2 cellular contexts compared by ENCODE assay signal in genomic region chr6:108735991-108736345, GRCh38.
TF ChIP-seq lines count a peak whose summit lies in the region.

No MANE protein-coding gene starts in this region.

TF ChIP-seq in SK-N-SH, 30 proteins besides CTCF, POLR2A, EP300 and RAD21 (continued from another document):
- TF ChIP-seq TAF1 (IDR thresholded peaks at IDR 0.05; ENCODE audit: borderline replicate concordance, low read depth, low read length) (no peak), ELF1 (IDR thresholded peaks at IDR 0.05) (no peak), GABPA (IDR thresholded peaks at IDR 0.05; ENCODE audit: low read depth) (no peak), ZBTB33 (IDR thresholded peaks at IDR 0.05; ENCODE audit: borderline replicate concordance, low read depth) (no peak), NRF1 (IDR thresholded peaks at IDR 0.05; ENCODE audit: low read depth, low read length) (no peak), RXRA (IDR thresholded peaks at IDR 0.05; ENCODE audit: borderline replicate concordance, low read depth) (no peak)
- TF ChIP-seq, protein P1, sequence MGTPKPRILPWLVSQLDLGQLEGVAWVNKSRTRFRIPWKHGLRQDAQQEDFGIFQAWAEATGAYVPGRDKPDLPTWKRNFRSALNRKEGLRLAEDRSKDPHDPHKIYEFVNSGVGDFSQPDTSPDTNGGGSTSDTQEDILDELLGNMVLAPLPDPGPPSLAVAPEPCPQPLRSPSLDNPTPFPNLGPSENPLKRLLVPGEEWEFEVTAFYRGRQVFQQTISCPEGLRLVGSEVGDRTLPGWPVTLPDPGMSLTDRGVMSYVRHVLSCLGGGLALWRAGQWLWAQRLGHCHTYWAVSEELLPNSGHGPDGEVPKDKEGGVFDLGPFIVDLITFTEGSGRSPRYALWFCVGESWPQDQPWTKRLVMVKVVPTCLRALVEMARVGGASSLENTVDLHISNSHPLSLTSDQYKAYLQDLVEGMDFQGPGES (IDR thresholded peaks at IDR 0.05; ENCODE audit: low read depth, low read length) = no peak

TF ChIP-seq in SK-N-SH treated with all-trans-retinoic acid at 6 μM for 48 hours, 23 proteins besides CTCF, POLR2A, EP300 and RAD21 (continued from another document):
- no peak for TF ChIP-seq PATZ1 (CRISPR knock-in tag; IDR thresholded peaks at IDR 0.05; ENCODE audit: borderline replicate concordance)
- no peak for TF ChIP-seq ARNTL (CRISPR knock-in tag; IDR thresholded peaks at IDR 0.05; ENCODE audit: borderline replicate concordance, low read depth)
- no peak for TF ChIP-seq POU6F1 (CRISPR knock-in tag; IDR thresholded peaks at IDR 0.05; ENCODE audit: borderline replicate concordance, low read depth)
- TF ChIP-seq ZFP30 (CRISPR knock-in tag; IDR thresholded peaks at IDR 0.05) = no peak
- TF ChIP-seq ZFP3 (CRISPR knock-in tag; IDR thresholded peaks at IDR 0.05) = no peak
- no peak for TF ChIP-seq ISL1 (CRISPR knock-in tag; IDR thresholded peaks at IDR 0.05)
- TF ChIP-seq PPARA (CRISPR knock-in tag; IDR thresholded peaks at IDR 0.05; ENCODE audit: borderline replicate concordance) = no peak
- TF ChIP-seq GLIS3 (CRISPR knock-in tag; IDR thresholded peaks at IDR 0.05) = no peak
- TF ChIP-seq, protein P2, sequence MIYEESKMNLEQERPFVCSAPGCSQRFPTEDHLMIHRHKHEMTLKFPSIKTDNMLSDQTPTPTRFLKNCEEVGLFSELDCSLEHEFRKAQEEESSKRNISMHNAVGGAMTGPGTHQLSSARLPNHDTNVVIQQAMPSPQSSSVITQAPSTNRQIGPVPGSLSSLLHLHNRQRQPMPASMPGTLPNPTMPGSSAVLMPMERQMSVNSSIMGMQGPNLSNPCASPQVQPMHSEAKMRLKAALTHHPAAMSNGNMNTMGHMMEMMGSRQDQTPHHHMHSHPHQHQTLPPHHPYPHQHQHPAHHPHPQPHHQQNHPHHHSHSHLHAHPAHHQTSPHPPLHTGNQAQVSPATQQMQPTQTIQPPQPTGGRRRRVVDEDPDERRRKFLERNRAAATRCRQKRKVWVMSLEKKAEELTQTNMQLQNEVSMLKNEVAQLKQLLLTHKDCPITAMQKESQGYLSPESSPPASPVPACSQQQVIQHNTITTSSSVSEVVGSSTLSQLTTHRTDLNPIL (CRISPR knock-in tag; IDR thresholded peaks at IDR 0.05; ENCODE audit: low read depth) = no peak
- TF ChIP-seq ZNF565 (CRISPR knock-in tag; conservative IDR thresholded peaks at IDR 0.05; ENCODE audit: low read depth) = no peak
- TF ChIP-seq SNAI2 (CRISPR knock-in tag; IDR thresholded peaks at IDR 0.05) = no peak
- no peak for TF ChIP-seq ESRRG (CRISPR knock-in tag; IDR thresholded peaks at IDR 0.05)
- TF ChIP-seq TCF4 (CRISPR knock-in tag; IDR thresholded peaks at IDR 0.05; ENCODE audit: borderline replicate concordance) = no peak
- TF ChIP-seq ZNF8 (CRISPR knock-in tag; IDR thresholded peaks at IDR 0.05) = no peak
